In genomic region chr1:46133946-46134345, GRCh38 we compare ENCODE assay signal across 9 cellular contexts. TPM values are rescaled to one million over a fixed set of nuclear protein-coding genes. Genes with fewer than 3 reads are reported as not detected.
A peak's percentile ranks its signal among the peaks of the same experiment; 100 is the strongest.
DNase-seq lines count a peak whose midpoint lies in the region; ATAC-seq and TF ChIP-seq lines count a peak whose summit lies in the region.
"Had no signal": no experiment of that assay in that cellular context is flagged by ENCODE, and none has a peak within 500 bp of the region (broad histone marks: within the 10 kb centered on the region; RNA-seq: fewer than 3 reads in every experiment).

No MANE protein-coding gene starts in this region.

- no peaks in the 10 kb centered on the region for H3K9me3 ChIP-seq in neuron (ENCODE audit: low read length)

- in situ Hi-C loops in astrocyte of the spinal cord (cut with HindIII; ENCODE audit: low sequenced_read_pairs), result no loop called here

- H3K4me1 ChIP-seq in neuron (ENCODE audit: insufficient read depth, low read length), result peaks cover 36% of the 10 kb centered on the region

- ATAC-seq in esophagus mucosa, result no peak

- TF ChIP-seq CTCF in LNCaP clone FGC (IDR thresholded peaks at IDR 0.05; ENCODE audit: control insufficient read depth, extremely low read depth, insufficient read depth), result no peak
- TF ChIP-seq CTCF in astrocyte of the spinal cord (IDR thresholded peaks at IDR 0.05; ENCODE audit: low read depth, low read length), result no peak

- no peaks in the 10 kb centered on the region for H3K36me3 ChIP-seq in neuron (ENCODE audit: insufficient read depth, low read length)

- no peak overlapping the region for H2AFZ ChIP-seq in neuron (ENCODE audit: low read depth, low read length)

- no peaks in the 10 kb centered on the region for H3K27me3 ChIP-seq in neuron (ENCODE audit: insufficient read depth, low read length)

- H3K4me3 ChIP-seq in LNCaP clone FGC (ENCODE audit: low read depth, low read length), result peak overlapping the region; percentile 80
- H3K4me3 ChIP-seq in astrocyte of the spinal cord (ENCODE audit: low read depth, low read length), result peak overlapping the region; percentile 71
- H3K4me3 ChIP-seq in neuron (ENCODE audit: low read length), result peak overlapping the region; percentile 66

- DNase-seq in DMS153 treated with DMSO at 0.1 percent for 48 hours (lab: John Stamatoyannopoulos, UW; ENCODE audit: unreplicated experiment) (peak; percentile 27), LNCaP clone FGC (ENCODE audit: low read depth) (no peak), astrocyte of the spinal cord (ENCODE audit: low read depth, low spot score) (no peak), epidermal melanocyte (ENCODE audit: insufficient read length, low spot score) (no peak), HuH-7 (ENCODE audit: low spot score) (no peak)
- no peak for DNase-seq in stimulated activated CD4-positive, alpha-beta T cell treated with anti-CD3 and anti-CD28 coated beads, Interleukin-2, amount 100 ng/mL, for 48 hours
- DNase-seq: RPMI8226 had no signal

RNA-seq across cellular contexts. Expression of gene PIK3R3, which starts 1.5 kb away (rescaled TPM):
- 5.5 TPM for total RNA-seq in esophagus mucosa

RNA-seq across cellular contexts. Expression of gene TSPAN1, which starts 40.9 kb away (rescaled TPM):
- total RNA-seq in esophagus mucosa, result 4.7 TPM

RNA-seq across cellular contexts. Expression of gene P3R3URF, which starts 42.3 kb away (rescaled TPM):
- not detected for total RNA-seq in esophagus mucosa
